Comparison of ENCODE assay signal across 1 cellular context in the genomic region with DNA sequence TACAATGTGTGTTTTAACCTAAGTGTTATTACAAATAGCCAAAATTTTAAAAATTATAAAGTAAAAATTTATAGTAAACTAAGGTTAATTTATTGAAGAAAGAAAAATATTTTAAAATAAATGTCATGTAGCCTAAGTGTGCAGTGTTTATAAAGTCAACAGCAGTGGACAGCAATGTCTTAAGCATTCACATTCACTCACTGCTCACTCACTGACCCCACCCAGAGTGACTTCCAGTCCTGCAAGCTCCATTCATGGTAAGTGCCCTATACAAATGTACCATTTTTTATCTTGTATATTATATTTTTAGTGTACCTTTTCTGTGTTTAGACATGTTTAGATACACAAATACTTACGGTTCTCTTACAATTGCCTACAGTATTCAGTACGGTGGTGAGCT.
TF ChIP-seq lines count a peak whose summit lies in the region.

No MANE protein-coding gene starts in this region.

TF ChIP-seq in GM23338, 12 proteins besides CTCF, POLR2A, EP300 and RAD21 (continued from another document):
- TF ChIP-seq, protein P1, sequence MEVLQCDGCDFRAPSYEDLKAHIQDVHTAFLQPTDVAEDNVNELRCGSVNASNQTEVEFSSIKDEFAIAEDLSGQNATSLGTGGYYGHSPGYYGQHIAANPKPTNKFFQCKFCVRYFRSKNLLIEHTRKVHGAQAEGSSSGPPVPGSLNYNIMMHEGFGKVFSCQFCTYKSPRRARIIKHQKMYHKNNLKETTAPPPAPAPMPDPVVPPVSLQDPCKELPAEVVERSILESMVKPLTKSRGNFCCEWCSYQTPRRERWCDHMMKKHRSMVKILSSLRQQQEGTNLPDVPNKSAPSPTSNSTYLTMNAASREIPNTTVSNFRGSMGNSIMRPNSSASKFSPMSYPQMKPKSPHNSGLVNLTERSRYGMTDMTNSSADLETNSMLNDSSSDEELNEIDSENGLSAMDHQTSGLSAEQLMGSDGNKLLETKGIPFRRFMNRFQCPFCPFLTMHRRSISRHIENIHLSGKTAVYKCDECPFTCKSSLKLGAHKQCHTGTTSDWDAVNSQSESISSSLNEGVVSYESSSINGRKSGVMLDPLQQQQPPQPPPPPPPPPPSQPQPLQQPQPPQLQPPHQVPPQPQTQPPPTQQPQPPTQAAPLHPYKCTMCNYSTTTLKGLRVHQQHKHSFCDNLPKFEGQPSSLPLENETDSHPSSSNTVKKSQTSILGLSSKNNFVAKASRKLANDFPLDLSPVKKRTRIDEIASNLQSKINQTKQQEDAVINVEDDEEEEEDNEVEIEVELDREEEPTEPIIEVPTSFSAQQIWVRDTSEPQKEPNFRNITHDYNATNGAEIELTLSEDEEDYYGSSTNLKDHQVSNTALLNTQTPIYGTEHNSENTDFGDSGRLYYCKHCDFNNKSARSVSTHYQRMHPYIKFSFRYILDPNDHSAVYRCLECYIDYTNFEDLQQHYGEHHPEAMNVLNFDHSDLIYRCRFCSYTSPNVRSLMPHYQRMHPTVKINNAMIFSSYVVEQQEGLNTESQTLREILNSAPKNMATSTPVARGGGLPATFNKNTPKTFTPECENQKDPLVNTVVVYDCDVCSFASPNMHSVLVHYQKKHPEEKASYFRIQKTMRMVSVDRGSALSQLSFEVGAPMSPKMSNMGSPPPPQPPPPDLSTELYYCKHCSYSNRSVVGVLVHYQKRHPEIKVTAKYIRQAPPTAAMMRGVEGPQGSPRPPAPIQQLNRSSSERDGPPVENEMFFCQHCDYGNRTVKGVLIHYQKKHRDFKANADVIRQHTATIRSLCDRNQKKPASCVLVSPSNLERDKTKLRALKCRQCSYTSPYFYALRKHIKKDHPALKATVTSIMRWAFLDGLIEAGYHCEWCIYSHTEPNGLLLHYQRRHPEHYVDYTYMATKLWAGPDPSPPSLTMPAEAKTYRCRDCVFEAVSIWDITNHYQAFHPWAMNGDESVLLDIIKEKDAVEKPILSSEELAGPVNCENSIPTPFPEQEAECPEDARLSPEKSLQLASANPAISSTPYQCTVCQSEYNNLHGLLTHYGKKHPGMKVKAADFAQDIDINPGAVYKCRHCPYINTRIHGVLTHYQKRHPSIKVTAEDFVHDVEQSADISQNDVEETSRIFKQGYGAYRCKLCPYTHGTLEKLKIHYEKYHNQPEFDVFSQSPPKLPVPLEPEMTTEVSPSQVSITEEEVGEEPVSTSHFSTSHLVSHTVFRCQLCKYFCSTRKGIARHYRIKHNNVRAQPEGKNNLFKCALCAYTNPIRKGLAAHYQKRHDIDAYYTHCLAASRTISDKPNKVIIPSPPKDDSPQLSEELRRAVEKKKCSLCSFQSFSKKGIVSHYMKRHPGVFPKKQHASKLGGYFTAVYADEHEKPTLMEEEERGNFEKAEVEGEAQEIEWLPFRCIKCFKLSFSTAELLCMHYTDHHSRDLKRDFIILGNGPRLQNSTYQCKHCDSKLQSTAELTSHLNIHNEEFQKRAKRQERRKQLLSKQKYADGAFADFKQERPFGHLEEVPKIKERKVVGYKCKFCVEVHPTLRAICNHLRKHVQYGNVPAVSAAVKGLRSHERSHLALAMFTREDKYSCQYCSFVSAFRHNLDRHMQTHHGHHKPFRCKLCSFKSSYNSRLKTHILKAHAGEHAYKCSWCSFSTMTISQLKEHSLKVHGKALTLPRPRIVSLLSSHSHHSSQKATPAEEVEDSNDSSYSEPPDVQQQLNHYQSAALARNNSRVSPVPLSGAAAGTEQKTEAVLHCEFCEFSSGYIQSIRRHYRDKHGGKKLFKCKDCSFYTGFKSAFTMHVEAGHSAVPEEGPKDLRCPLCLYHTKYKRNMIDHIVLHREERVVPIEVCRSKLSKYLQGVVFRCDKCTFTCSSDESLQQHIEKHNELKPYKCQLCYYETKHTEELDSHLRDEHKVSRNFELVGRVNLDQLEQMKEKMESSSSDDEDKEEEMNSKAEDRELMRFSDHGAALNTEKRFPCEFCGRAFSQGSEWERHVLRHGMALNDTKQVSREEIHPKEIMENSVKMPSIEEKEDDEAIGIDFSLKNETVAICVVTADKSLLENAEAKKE (CRISPR knock-in tag; IDR thresholded peaks at IDR 0.05): no peak
- TF ChIP-seq POLR2AphosphoS5 (IDR thresholded peaks at IDR 0.05; ENCODE audit: low read depth) (no peak), JUNB (IDR thresholded peaks at IDR 0.05; ENCODE audit: unreplicated experiment) (no peak), CREB1 (CRISPR knock-in tag; IDR thresholded peaks at IDR 0.05; ENCODE audit: low read depth) (no peak), ZNF114 (CRISPR knock-in tag; IDR thresholded peaks at IDR 0.05) (no peak)
- TF ChIP-seq, protein P2, sequence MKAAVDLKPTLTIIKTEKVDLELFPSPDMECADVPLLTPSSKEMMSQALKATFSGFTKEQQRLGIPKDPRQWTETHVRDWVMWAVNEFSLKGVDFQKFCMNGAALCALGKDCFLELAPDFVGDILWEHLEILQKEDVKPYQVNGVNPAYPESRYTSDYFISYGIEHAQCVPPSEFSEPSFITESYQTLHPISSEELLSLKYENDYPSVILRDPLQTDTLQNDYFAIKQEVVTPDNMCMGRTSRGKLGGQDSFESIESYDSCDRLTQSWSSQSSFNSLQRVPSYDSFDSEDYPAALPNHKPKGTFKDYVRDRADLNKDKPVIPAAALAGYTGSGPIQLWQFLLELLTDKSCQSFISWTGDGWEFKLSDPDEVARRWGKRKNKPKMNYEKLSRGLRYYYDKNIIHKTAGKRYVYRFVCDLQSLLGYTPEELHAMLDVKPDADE (IDR thresholded peaks at IDR 0.05): no peak
- TF ChIP-seq, protein P3, sequence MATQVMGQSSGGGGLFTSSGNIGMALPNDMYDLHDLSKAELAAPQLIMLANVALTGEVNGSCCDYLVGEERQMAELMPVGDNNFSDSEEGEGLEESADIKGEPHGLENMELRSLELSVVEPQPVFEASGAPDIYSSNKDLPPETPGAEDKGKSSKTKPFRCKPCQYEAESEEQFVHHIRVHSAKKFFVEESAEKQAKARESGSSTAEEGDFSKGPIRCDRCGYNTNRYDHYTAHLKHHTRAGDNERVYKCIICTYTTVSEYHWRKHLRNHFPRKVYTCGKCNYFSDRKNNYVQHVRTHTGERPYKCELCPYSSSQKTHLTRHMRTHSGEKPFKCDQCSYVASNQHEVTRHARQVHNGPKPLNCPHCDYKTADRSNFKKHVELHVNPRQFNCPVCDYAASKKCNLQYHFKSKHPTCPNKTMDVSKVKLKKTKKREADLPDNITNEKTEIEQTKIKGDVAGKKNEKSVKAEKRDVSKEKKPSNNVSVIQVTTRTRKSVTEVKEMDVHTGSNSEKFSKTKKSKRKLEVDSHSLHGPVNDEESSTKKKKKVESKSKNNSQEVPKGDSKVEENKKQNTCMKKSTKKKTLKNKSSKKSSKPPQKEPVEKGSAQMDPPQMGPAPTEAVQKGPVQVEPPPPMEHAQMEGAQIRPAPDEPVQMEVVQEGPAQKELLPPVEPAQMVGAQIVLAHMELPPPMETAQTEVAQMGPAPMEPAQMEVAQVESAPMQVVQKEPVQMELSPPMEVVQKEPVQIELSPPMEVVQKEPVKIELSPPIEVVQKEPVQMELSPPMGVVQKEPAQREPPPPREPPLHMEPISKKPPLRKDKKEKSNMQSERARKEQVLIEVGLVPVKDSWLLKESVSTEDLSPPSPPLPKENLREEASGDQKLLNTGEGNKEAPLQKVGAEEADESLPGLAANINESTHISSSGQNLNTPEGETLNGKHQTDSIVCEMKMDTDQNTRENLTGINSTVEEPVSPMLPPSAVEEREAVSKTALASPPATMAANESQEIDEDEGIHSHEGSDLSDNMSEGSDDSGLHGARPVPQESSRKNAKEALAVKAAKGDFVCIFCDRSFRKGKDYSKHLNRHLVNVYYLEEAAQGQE (IDR thresholded peaks at IDR 0.05; ENCODE audit: unreplicated experiment): no peak
